ENCODE assay signal across 10 cellular contexts in genomic region chr18:49612515-49613033, GRCh38. TPM values are rescaled to one million over a fixed set of nuclear protein-coding genes. Genes with fewer than 3 reads are reported as not detected.
DNase-seq lines count a peak whose midpoint lies in the region; ATAC-seq and TF ChIP-seq lines count a peak whose summit lies in the region.
"Had no signal": no experiment of that assay in that cellular context is flagged by ENCODE, and none has a peak within 500 bp of the region (broad histone marks: within the 10 kb centered on the region; RNA-seq: fewer than 3 reads in every experiment).

No MANE protein-coding gene starts in this region.

- H3K9ac ChIP-seq in smooth muscle cell (ENCODE audit: low read depth) = no peak overlapping the region

- no peak for TF ChIP-seq CTCF in smooth muscle cell (IDR thresholded peaks at IDR 0.05; ENCODE audit: borderline replicate concordance, insufficient read depth, poor library complexity, severe bottlenecking)
- TF ChIP-seq CTCF in progenitor cell of endocrine pancreas (IDR thresholded peaks at IDR 0.05; ENCODE audit: unreplicated experiment) = no peak

- H3K4me1 Mint-ChIP-seq in progenitor cell of endocrine pancreas (ENCODE audit: low read depth) = peaks cover 11% of the 10 kb centered on the region
- H3K4me1 Mint-ChIP-seq in stimulated activated effector memory CD8-positive, alpha-beta T cell treated with anti-CD3 and anti-CD28 coated beads, Interleukin-12 subunit alpha, Interleukin-12 subunit beta, amount 100 ng/mL, for 72 hours = peaks cover 5% of the 10 kb centered on the region
- H3K4me1 Mint-ChIP-seq: stimulated activated naive B cell treated with anti-CD40 and anti-IgM and Interleukin-4, amounts not matched to agents 10 μg/mL and 1 μg/mL and 100 μg/mL, for 72 hours had no signal

- no peak overlapping the region for H2AFZ ChIP-seq in smooth muscle cell (ENCODE audit: low read depth)

- no peaks in the 10 kb centered on the region for H3K36me3 Mint-ChIP-seq in progenitor cell of endocrine pancreas (ENCODE audit: insufficient read depth)
- H3K36me3 Mint-ChIP-seq in stimulated activated effector memory CD8-positive, alpha-beta T cell treated with anti-CD3 and anti-CD28 coated beads, Interleukin-12 subunit alpha, Interleukin-12 subunit beta, amount 100 ng/mL, for 72 hours = no peaks in the 10 kb centered on the region
- H3K36me3 Mint-ChIP-seq: stimulated activated naive B cell treated with anti-CD40 and anti-IgM and Interleukin-4, amounts not matched to agents 10 μg/mL and 1 μg/mL and 100 μg/mL, for 72 hours had no signal

- WGBS in smooth muscle cell (ENCODE audit: low lambda C conversion rate) = 45% methylated on average over 11 of the region's 11 CpGs

- H3K4me3 Mint-ChIP-seq in progenitor cell of endocrine pancreas (ENCODE audit: low read depth) = no peak overlapping the region
- H3K4me3 Mint-ChIP-seq in stimulated activated effector memory CD8-positive, alpha-beta T cell treated with anti-CD3 and anti-CD28 coated beads, Interleukin-12 subunit alpha, Interleukin-12 subunit beta, amount 100 ng/mL, for 72 hours = no peak overlapping the region
- H3K4me3 Mint-ChIP-seq: stimulated activated naive B cell treated with anti-CD40 and anti-IgM and Interleukin-4, amounts not matched to agents 10 μg/mL and 1 μg/mL and 100 μg/mL, for 72 hours had no signal

- peak overlapping the region; percentile 46 for H3K4me2 ChIP-seq in smooth muscle cell

- peaks cover 11% of the 10 kb centered on the region for H3K27me3 Mint-ChIP-seq in progenitor cell of endocrine pancreas

- no peak overlapping the region for H3K27ac ChIP-seq in smooth muscle cell (ENCODE audit: low read depth)

- no peaks in the 10 kb centered on the region for H3K9me3 ChIP-seq in smooth muscle cell (replicated peaks; ENCODE audit: low read depth)

- TF ChIP-seq EP300 in Ishikawa (IDR thresholded peaks at IDR 0.05; ENCODE audit: borderline replicate concordance) = no peak

- no peak for TF ChIP-seq RAD21 in Ishikawa (IDR thresholded peaks at IDR 0.05; ENCODE audit: low read depth)

- no peak overlapping the region for H3K4me3 ChIP-seq in smooth muscle cell

- H3K27me3 ChIP-seq in smooth muscle cell (ENCODE audit: low read depth) = no peaks in the 10 kb centered on the region

- no peaks in the 10 kb centered on the region for H3K9me3 Mint-ChIP-seq in progenitor cell of endocrine pancreas (ENCODE audit: low read depth)
- no peaks in the 10 kb centered on the region for H3K9me3 Mint-ChIP-seq in stimulated activated effector memory CD8-positive, alpha-beta T cell treated with anti-CD3 and anti-CD28 coated beads, Interleukin-12 subunit alpha, Interleukin-12 subunit beta, amount 100 ng/mL, for 72 hours
- H3K9me3 Mint-ChIP-seq: stimulated activated naive B cell treated with anti-CD40 and anti-IgM and Interleukin-4, amounts not matched to agents 10 μg/mL and 1 μg/mL and 100 μg/mL, for 72 hours had no signal

- H3K4me1 ChIP-seq in smooth muscle cell (ENCODE audit: low read depth) = peaks cover 24% of the 10 kb centered on the region

- no peak overlapping the region for H3K27ac Mint-ChIP-seq in progenitor cell of endocrine pancreas
- no peak overlapping the region for H3K27ac Mint-ChIP-seq in stimulated activated effector memory CD8-positive, alpha-beta T cell treated with anti-CD3 and anti-CD28 coated beads, Interleukin-12 subunit alpha, Interleukin-12 subunit beta, amount 100 ng/mL, for 72 hours
- H3K27ac Mint-ChIP-seq: stimulated activated naive B cell treated with anti-CD40 and anti-IgM and Interleukin-4, amounts not matched to agents 10 μg/mL and 1 μg/mL and 100 μg/mL, for 72 hours had no signal

- DNase-seq in GM19240 (ENCODE audit: insufficient read length, low spot score) = peak; percentile 47
- no peak for DNase-seq in smooth muscle cell (lab: John Stamatoyannopoulos, UW; ENCODE audit: unreplicated experiment)
- DNase-seq in activated gamma-delta T cell treated with Interleukin-2 at 50 U/mL for 16 hours = no peak
- no peak for DNase-seq in progenitor cell of endocrine pancreas (ENCODE audit: low spot score, unreplicated experiment)
- no peak for DNase-seq in stimulated activated effector memory CD8-positive, alpha-beta T cell treated with anti-CD3 and anti-CD28 coated beads, Interleukin-12 subunit alpha, Interleukin-12 subunit beta, amount 100 ng/mL, for 72 hours (ENCODE audit: low spot score in 2 of 2)
- DNase-seq: activated naive CD4-positive, alpha-beta T cell treated with anti-CD3 and anti-CD28 coated beads, Interleukin-2, amount 50 U/mL, for 16 hours; IMR-90; stimulated activated naive B cell treated with anti-CD40 and anti-IgM and Interleukin-4, amounts not matched to agents 10 μg/mL and 1 μg/mL and 100 μg/mL, for 72 hours had no signal

- no peaks in the 10 kb centered on the region for H3K79me2 ChIP-seq in smooth muscle cell (ENCODE audit: low read depth)

- H3F3A ChIP-seq in smooth muscle cell (ENCODE audit: low read depth) = peaks cover 9% of the 10 kb centered on the region

- no peaks in the 10 kb centered on the region for H4K20me1 ChIP-seq in smooth muscle cell (ENCODE audit: low read depth)

- no peaks in the 10 kb centered on the region for H3K36me3 ChIP-seq in smooth muscle cell (ENCODE audit: low read depth)

- peak; percentile 70 for ATAC-seq in HG02763 (IDR thresholded peaks at IDR 0.05; ENCODE audit: unreplicated experiment)
- no peak for ATAC-seq in stimulated activated effector memory CD8-positive, alpha-beta T cell treated with anti-CD3 and anti-CD28 coated beads, Interleukin-12 subunit alpha, Interleukin-12 subunit beta, amount 100 ng/mL, for 72 hours

TF ChIP-seq in Ishikawa, 13 proteins besides CTCF, POLR2A, EP300 and RAD21:
- TF ChIP-seq TEAD4 (IDR thresholded peaks at IDR 0.05) (peak; percentile 23; the same call in 1 of the 2 replicates), CREB1 (IDR thresholded peaks at IDR 0.05; ENCODE audit: low read depth) (no peak), MAX (IDR thresholded peaks at IDR 0.05) (no peak), EGR1 (IDR thresholded peaks at IDR 0.05) (no peak), USF1 (IDR thresholded peaks at IDR 0.05) (no peak), FOXM1 (IDR thresholded peaks at IDR 0.05; ENCODE audit: borderline replicate concordance, low read depth) (no peak)
- TF ChIP-seq, protein P1, sequence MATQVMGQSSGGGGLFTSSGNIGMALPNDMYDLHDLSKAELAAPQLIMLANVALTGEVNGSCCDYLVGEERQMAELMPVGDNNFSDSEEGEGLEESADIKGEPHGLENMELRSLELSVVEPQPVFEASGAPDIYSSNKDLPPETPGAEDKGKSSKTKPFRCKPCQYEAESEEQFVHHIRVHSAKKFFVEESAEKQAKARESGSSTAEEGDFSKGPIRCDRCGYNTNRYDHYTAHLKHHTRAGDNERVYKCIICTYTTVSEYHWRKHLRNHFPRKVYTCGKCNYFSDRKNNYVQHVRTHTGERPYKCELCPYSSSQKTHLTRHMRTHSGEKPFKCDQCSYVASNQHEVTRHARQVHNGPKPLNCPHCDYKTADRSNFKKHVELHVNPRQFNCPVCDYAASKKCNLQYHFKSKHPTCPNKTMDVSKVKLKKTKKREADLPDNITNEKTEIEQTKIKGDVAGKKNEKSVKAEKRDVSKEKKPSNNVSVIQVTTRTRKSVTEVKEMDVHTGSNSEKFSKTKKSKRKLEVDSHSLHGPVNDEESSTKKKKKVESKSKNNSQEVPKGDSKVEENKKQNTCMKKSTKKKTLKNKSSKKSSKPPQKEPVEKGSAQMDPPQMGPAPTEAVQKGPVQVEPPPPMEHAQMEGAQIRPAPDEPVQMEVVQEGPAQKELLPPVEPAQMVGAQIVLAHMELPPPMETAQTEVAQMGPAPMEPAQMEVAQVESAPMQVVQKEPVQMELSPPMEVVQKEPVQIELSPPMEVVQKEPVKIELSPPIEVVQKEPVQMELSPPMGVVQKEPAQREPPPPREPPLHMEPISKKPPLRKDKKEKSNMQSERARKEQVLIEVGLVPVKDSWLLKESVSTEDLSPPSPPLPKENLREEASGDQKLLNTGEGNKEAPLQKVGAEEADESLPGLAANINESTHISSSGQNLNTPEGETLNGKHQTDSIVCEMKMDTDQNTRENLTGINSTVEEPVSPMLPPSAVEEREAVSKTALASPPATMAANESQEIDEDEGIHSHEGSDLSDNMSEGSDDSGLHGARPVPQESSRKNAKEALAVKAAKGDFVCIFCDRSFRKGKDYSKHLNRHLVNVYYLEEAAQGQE (IDR thresholded peaks at IDR 0.05; ENCODE audit: low read depth) = no peak

RNA-seq across cellular contexts. Expression of gene LIPG, which starts 50.7 kb away (rescaled TPM):
- total RNA-seq in smooth muscle cell (25.6 and 34.1 TPM in 2 replicates), progenitor cell of endocrine pancreas (34.1 and 34.4 TPM in 2 replicates)
- polyA plus RNA-seq in smooth muscle cell = 15.3 and 25.5 TPM in 2 replicates
